9 cellular contexts compared by ENCODE assay signal in the genomic region with DNA sequence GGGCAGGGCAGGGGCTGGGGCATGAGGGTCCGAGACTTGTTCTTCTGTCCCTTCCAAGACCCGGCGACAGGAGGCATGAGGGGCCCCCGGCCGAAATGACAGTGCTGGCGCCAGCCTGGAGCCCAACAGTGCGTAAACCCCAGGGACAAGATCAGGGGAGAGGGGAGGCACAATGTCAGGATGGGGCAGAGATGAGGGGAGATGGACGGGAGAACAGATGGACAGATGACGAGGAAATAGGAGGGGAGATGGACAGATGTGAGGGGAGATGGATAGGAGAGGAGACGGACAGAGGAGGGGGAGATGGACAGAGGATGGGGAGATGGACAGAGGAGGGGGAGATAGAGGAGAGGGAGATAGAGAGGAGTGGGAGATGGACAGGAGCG. TPM values are rescaled to one million over a fixed set of nuclear protein-coding genes. Genes with fewer than 3 reads are reported as not detected.
DNase-seq lines count a peak whose midpoint lies in the region; ATAC-seq and TF ChIP-seq lines count a peak whose summit lies in the region.
"Had no signal": no experiment of that assay in that cellular context is flagged by ENCODE, and none has a peak within 500 bp of the region (broad histone marks: within the 10 kb centered on the region; RNA-seq: fewer than 3 reads in every experiment).

No MANE protein-coding gene starts in this region.

- H3K79me2 ChIP-seq in DND-41 (ENCODE audit: insufficient read depth, low read length), result no peaks in the 10 kb centered on the region

- DNase-seq in DND-41, result no peak
- no peak for DNase-seq in Peyer's patch
- no peak for DNase-seq in epithelial cell of esophagus (ENCODE audit: low read depth)
- no peak for DNase-seq in psoas muscle
- no peak for DNase-seq in medulla oblongata (ENCODE audit: extremely low spot score)
- DNase-seq in globus pallidus (ENCODE audit: low spot score), result no peak

- peak overlapping the region; percentile 98 for H3K4me2 ChIP-seq in DND-41 (ENCODE audit: insufficient read depth, low read length)

- H2AFZ ChIP-seq in DND-41 (ENCODE audit: low read depth, low read length), result peak overlapping the region; percentile 53; the same call in 1 of the 2 replicates

- H3K4me3 ChIP-seq in DND-41 (ENCODE audit: low read depth in 1 of 2, low read length in 2 of 2) (peak overlapping the region in 1 of 2 experiments; percentile 76; a peak in 2 of 4 replicates), Peyer's patch (peak overlapping the region; percentile 62 to 80 (median 65)), epithelial cell of esophagus (ENCODE audit: low read length) (peak overlapping the region; percentile 62), psoas muscle (peak overlapping the region; percentile 83)

- H3K9me3 ChIP-seq in DND-41 (ENCODE audit: insufficient read depth, low read length, severe bottlenecking) (no peaks in the 10 kb centered on the region), Peyer's patch (no peaks in the 10 kb centered on the region), psoas muscle (no peaks in the 10 kb centered on the region)

- H3K27ac ChIP-seq in DND-41 (ENCODE audit: low read length) (peak overlapping the region; percentile 78), Peyer's patch (peak overlapping the region; percentile 81 to 91 (median 86)), psoas muscle (peak overlapping the region; percentile 73)
- H3K27ac ChIP-seq: cardiac muscle cell had no signal

- intact Hi-C loops in psoas muscle (cut with DNase I), result no loop called here

- H3K9ac ChIP-seq in DND-41 (ENCODE audit: low read depth, low read length), result peak overlapping the region; percentile 80

- H4K20me1 ChIP-seq in DND-41 (ENCODE audit: insufficient read depth, low read length), result no peaks in the 10 kb centered on the region

- H3K27me3 ChIP-seq in DND-41 (ENCODE audit: insufficient read depth, low read length, poor library complexity) (no peaks in the 10 kb centered on the region), Peyer's patch (no peaks in the 10 kb centered on the region), psoas muscle (ENCODE audit: insufficient read depth in 3 of 3, low read length in 2 of 3) (no peaks in the 10 kb centered on the region)
- H3K27me3 ChIP-seq: cardiac muscle cell had no signal

- H3K4me1 ChIP-seq in DND-41 (ENCODE audit: insufficient read depth, low read length) (peaks cover 30% of the 10 kb centered on the region), Peyer's patch (peaks cover 0 to 24% (median 21%) of the 10 kb centered on the region in 4 donors), psoas muscle (peaks cover 5% of the 10 kb centered on the region)

- peaks cover 16% of the 10 kb centered on the region for H3K36me3 ChIP-seq in DND-41 (ENCODE audit: insufficient read depth, low read length)
- H3K36me3 ChIP-seq in Peyer's patch, result no peaks in the 10 kb centered on the region
- no peaks in the 10 kb centered on the region for H3K36me3 ChIP-seq in psoas muscle (ENCODE audit: insufficient read depth in 1 of 2, low read depth in 1 of 2)
- H3K36me3 ChIP-seq: cardiac muscle cell had no signal

- 9 to 11% (median 9%) methylated on average over 11 of the region's 11 CpGs for WGBS in psoas muscle, 3 donors

- no peak for TF ChIP-seq POLR2A in Peyer's patch (IDR thresholded peaks at IDR 0.05)

- TF ChIP-seq CTCF in DND-41 (IDR thresholded peaks at IDR 0.05; ENCODE audit: borderline replicate concordance, extremely low read depth, low read length, poor library complexity, severe bottlenecking) (peak; percentile 10), Peyer's patch (IDR thresholded peaks at IDR 0.05) (no peak), epithelial cell of esophagus (IDR thresholded peaks at IDR 0.05; ENCODE audit: insufficient read depth, low read depth, low read length, missing control alignments) (no peak), psoas muscle (IDR thresholded peaks at IDR 0.05) (no peak)

- ATAC-seq in DND-41 (ENCODE audit: insufficient read depth, low read depth), result peak; percentile 8
- peak in 1 of 4 donors; percentile 5 for ATAC-seq in psoas muscle
- no peak for ATAC-seq in HG03520 (IDR thresholded peaks at IDR 0.05; ENCODE audit: unreplicated experiment)
- ATAC-seq in GM21529 (IDR thresholded peaks at IDR 0.05; ENCODE audit: unreplicated experiment), result no peak

RNA-seq across cellular contexts. Expression of gene FLT3LG, which starts 0.5 kb away (rescaled TPM):
- 10 to 100 TPM in 1 of 4 donors, 1 to 10 TPM in 3; 2.8 to 22.3 (median 5.0) TPM for total RNA-seq in Peyer's patch
- 1 to 10 TPM; 1.9 to 3.2 (median 2.5) TPM for total RNA-seq in psoas muscle
- 1 to 10 TPM; 1.9 to 4.5 (median 4.1) TPM for polyA plus RNA-seq in psoas muscle

RNA-seq across cellular contexts. Expression of gene RPL13A, which starts 12.9 kb away (rescaled TPM):
- 1,000 to 10,000 TPM; 1,523 to 3,539 (median 1,798) TPM for total RNA-seq in Peyer's patch
- total RNA-seq in psoas muscle, result 1,000 to 10,000 TPM; 1,392 to 2,022 (median 1,763) TPM
- polyA plus RNA-seq in psoas muscle, result 1,000 to 10,000 TPM; 1,992 to 2,955 (median 2,046) TPM

RNA-seq across cellular contexts. Expression of gene ALDH16A1, which starts 21.5 kb away (rescaled TPM):
- total RNA-seq in Peyer's patch (10 to 100 TPM; 33.8 to 53.6 (median 49.1) TPM), psoas muscle (10 to 100 TPM in 1 of 4 donors, 1 to 10 TPM in 3; 6.5 to 11.1 (median 7.7) TPM)
- polyA plus RNA-seq in psoas muscle, result 10 to 100 TPM in 1 of 3 donors, 1 to 10 TPM in 2; 3.6 to 12.9 (median 5.7) TPM

RNA-seq across cellular contexts. Expression of gene RPS11, which starts 21.7 kb away (rescaled TPM):
- 1,000 to 10,000 TPM; 1,400 to 3,556 (median 1,785) TPM for total RNA-seq in Peyer's patch
- 1,000 to 10,000 TPM; 1,146 to 1,506 (median 1,232) TPM for total RNA-seq in psoas muscle
- 1,000 to 10,000 TPM; 2,461 to 3,844 (median 3,134) TPM for polyA plus RNA-seq in psoas muscle

RNA-seq across cellular contexts. Expression of gene PIH1D1, which starts 22.9 kb away (rescaled TPM):
- total RNA-seq in Peyer's patch (100 to 1,000 TPM in 3 of 4 donors, 10 to 100 TPM in 1; 96.2 to 229 (median 115) TPM), psoas muscle (10 to 100 TPM; 37.2 to 60.1 (median 43.1) TPM)
- 10 to 100 TPM; 46.4 to 69.8 (median 52.2) TPM for polyA plus RNA-seq in psoas muscle
